In genomic region chr14:60349663-60350365, GRCh38 we compare ENCODE assay signal across 9 cellular contexts.
DNase-seq lines count a peak whose midpoint lies in the region; ATAC-seq, FAIRE-seq and TF ChIP-seq lines count a peak whose summit lies in the region.
"Had no signal": no experiment of that assay in that cellular context is flagged by ENCODE, and none has a peak within 500 bp of the region (broad histone marks: within the 10 kb centered on the region; RNA-seq: fewer than 3 reads in every experiment).

No MANE protein-coding gene starts in this region.

- no peaks in the 10 kb centered on the region for H3K36me3 Mint-ChIP-seq in brain
- H3K36me3 Mint-ChIP-seq: immature natural killer cell had no signal

- DNase-seq in Ammon's horn (ENCODE audit: low spot score) = peak; percentile 59
- peak; percentile 81 for DNase-seq in NCI-H510A treated with DMSO at 0.1 percent for 48 hours (lab: John Stamatoyannopoulos, UW)
- no peak for DNase-seq in GF-D8 (lab: John Stamatoyannopoulos, UW)

- H3K4me1 ChIP-seq in stomach smooth muscle (ENCODE audit: control insufficient read depth, insufficient read depth, low read length) = no peaks in the 10 kb centered on the region

- ATAC-seq in HG03354 (IDR thresholded peaks at IDR 0.05; ENCODE audit: poor library complexity, severe bottlenecking, unreplicated experiment) = peak; percentile 73

- H3K27me3 ChIP-seq in stomach smooth muscle (ENCODE audit: control insufficient read depth in 1 of 2, insufficient read depth in 2 of 2, low read length in 2 of 2) = no peaks in the 10 kb centered on the region

- no peak overlapping the region for H3K27ac ChIP-seq in stomach smooth muscle (ENCODE audit: low read length)

- no peak overlapping the region for H3K9ac ChIP-seq in stomach smooth muscle (ENCODE audit: low read length in 2 of 2)

- H3K9me3 ChIP-seq in stomach smooth muscle (ENCODE audit: control insufficient read depth in 2 of 2, low read length in 2 of 2) = no peaks in the 10 kb centered on the region

- peaks cover 79% of the 10 kb centered on the region for H3K27me3 Mint-ChIP-seq in brain

- no peaks in the 10 kb centered on the region for H3K36me3 ChIP-seq in stomach smooth muscle (ENCODE audit: control insufficient read depth in 2 of 2, insufficient read depth in 2 of 2, low read length in 2 of 2)

- peak; percentile 43; the same call in 1 of the 2 replicates for TF ChIP-seq CTCF in GM12875 (IDR thresholded peaks at IDR 0.05; ENCODE audit: borderline replicate concordance, insufficient read depth, low read depth, low read length)
- peak; percentile 81 to 89 for TF ChIP-seq CTCF in brain (conservative IDR thresholded peaks at IDR 0.05)

- H3K4me1 Mint-ChIP-seq in brain = peaks cover 8% of the 10 kb centered on the region

- H3K4me3 ChIP-seq in GM12875 (ENCODE audit: low read depth, low read length) (no peak overlapping the region), stomach smooth muscle (ENCODE audit: low read length in 2 of 2) (peak overlapping the region; percentile 8 to 23)

- H3K9me3 Mint-ChIP-seq in brain = no peaks in the 10 kb centered on the region
- H3K9me3 Mint-ChIP-seq: immature natural killer cell had no signal

- H3K4me3 Mint-ChIP-seq in brain = peak overlapping the region in 4 of 5 experiments; percentile 18 to 58 (median 40)
- H3K4me3 Mint-ChIP-seq: immature natural killer cell had no signal

- FAIRE-seq in islet of Langerhans (lab: Jason Lieb, UNC) = peak; percentile 95

- peak overlapping the region in 3 of 5 experiments; percentile 18 to 75 (median 27) for H3K27ac Mint-ChIP-seq in brain
- H3K27ac Mint-ChIP-seq: immature natural killer cell had no signal
